1 cellular context compared by ENCODE assay signal in the genomic region with DNA sequence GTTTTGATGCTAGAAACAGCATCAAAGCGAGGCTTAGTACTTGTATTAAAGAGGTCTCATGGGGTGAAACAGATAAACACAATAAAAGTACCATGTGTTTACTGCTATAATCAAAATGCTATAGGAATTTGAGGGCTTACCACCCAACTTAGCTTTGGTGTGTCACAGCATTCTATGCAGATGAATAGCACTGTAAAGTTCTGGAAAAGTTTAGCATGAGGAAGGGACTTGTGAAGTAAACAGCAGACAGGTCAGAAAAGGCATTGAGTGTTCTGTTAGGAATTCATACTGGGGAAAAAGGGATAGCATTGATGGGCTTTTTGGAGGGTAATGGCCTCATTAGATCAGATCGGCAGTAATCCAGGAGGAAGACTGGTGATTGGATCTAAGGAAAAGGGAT.
TF ChIP-seq lines count a peak whose summit lies in the region.

No MANE protein-coding gene starts in this region.

TF ChIP-seq in SK-N-SH treated with all-trans-retinoic acid at 6 μM for 48 hours, 23 proteins besides CTCF, POLR2A, EP300 and RAD21 (continued from another document):
- no peak for TF ChIP-seq CREB5 (CRISPR knock-in tag; IDR thresholded peaks at IDR 0.05; ENCODE audit: low read depth)
- no peak for TF ChIP-seq ZNF565 (CRISPR knock-in tag; conservative IDR thresholded peaks at IDR 0.05; ENCODE audit: low read depth)
- no peak for TF ChIP-seq ZC3H10 (CRISPR knock-in tag; IDR thresholded peaks at IDR 0.05)
- no peak for TF ChIP-seq ZFP30 (CRISPR knock-in tag; IDR thresholded peaks at IDR 0.05)
- no peak for TF ChIP-seq ARNTL (CRISPR knock-in tag; IDR thresholded peaks at IDR 0.05; ENCODE audit: borderline replicate concordance, low read depth)
